Comparison of ENCODE assay signal across 2 cellular contexts in genomic region chr12:31199476-31199875, GRCh38.
DNase-seq lines count a peak whose midpoint lies in the region; ATAC-seq, FAIRE-seq and TF ChIP-seq lines count a peak whose summit lies in the region.
"Not testable (repeated sequence)": the region's sequence is repeated elsewhere in the genome, so short reads cannot be mapped to it uniquely, and the experiment has no call there.

No MANE protein-coding gene starts in this region.

- H3K4me3 ChIP-seq in HEK293 (ENCODE audit: low read depth, low read length); K562: not testable (repeated sequence)

- not testable (repeated sequence) for DNase-seq in K562 (ENCODE audit: extremely low read depth in 1 of 4, low spot score in 3 of 4)

- not testable (repeated sequence) for H3K36me3 ChIP-seq in HEK293 (ENCODE audit: control insufficient read depth in 2 of 2, insufficient read depth in 1 of 2, low read length in 2 of 2); K562 (ENCODE audit: control insufficient read depth, insufficient read depth, low read length)

- not testable (repeated sequence) for H3K27me3 ChIP-seq in K562 (ENCODE audit: control insufficient read depth in 2 of 2, insufficient read depth in 2 of 2, low read length in 2 of 2)

- POLR2A ChIA-PET in HEK293 (lab: Yijun Ruan, JAX); K562 (lab: Yijun Ruan, JAX): not testable (repeated sequence)

- H3K9ac ChIP-seq in K562 (ENCODE audit: insufficient read depth in 1 of 2, low read depth in 2 of 2, low read length in 2 of 2), result not testable (repeated sequence)

- H3K27ac ChIP-seq in HEK293 (ENCODE audit: extremely low read depth, low read depth, low read length); K562 (ENCODE audit: extremely low read depth, low read depth, low read length): not testable (repeated sequence)

- not testable (repeated sequence) for TF ChIP-seq POLR2A in K562 (conservative IDR thresholded peaks at IDR 0.05)

- H3K79me2 ChIP-seq in K562 (ENCODE audit: control insufficient read depth, insufficient read depth, low read length), result not testable (repeated sequence)

- H2AFZ ChIP-seq in K562 (ENCODE audit: low read depth, low read length), result not testable (repeated sequence)

- H3K4me1 ChIP-seq in HEK293 (ENCODE audit: control insufficient read depth, insufficient read depth, low read length); K562 (replicated peaks in 1 of 2; ENCODE audit: control insufficient read depth in 2 of 2, insufficient read depth in 2 of 2, low read length in 2 of 2): not testable (repeated sequence)

- intact Hi-C loops in K562 (cut with micrococcal nuclease), result not testable (repeated sequence)

- H3K9me3 ChIP-seq in HEK293 (ENCODE audit: control insufficient read depth, insufficient read depth, low read depth, low read length); K562 (replicated peaks; ENCODE audit: control insufficient read depth, insufficient read depth, low read depth, low read length): not testable (repeated sequence)

- in situ Hi-C loops in K562 (cut with MboI), result not testable (repeated sequence)

- TF ChIP-seq EP300 in K562 (IDR thresholded peaks at IDR 0.05; ENCODE audit: low read length), result not testable (repeated sequence)

- not testable (repeated sequence) for BruUV-seq in K562 (replicated peaks; lab: Mats Ljungman, UMichigan)

- not testable (repeated sequence) for H3K4me2 ChIP-seq in K562 (ENCODE audit: insufficient read depth, low read length)

- WGBS in K562 (ENCODE audit: insufficient coverage, low coverage, missing lambda C conversion rate), result 0% methylated on average over 2 of the region's 4 CpGs

- not testable (repeated sequence) for H4K20me1 ChIP-seq in K562 (replicated peaks; ENCODE audit: control insufficient read depth, insufficient read depth, low read length)

- ATAC-seq in K562, result not testable (repeated sequence)

- H3K9me1 ChIP-seq in K562 (ENCODE audit: control insufficient read depth, insufficient read depth, low read length), result not testable (repeated sequence)

- CTCF ChIA-PET in HEK293 (lab: Yijun Ruan, JAX), result interaction anchor here (0.6 kb wide), 1 partner anchor 72 kb away, joined by 3 read pairs; no protein-coding TSS in a partner anchor
- CTCF ChIA-PET in K562 (lab: Yijun Ruan, JAX; ENCODE audit: low intra/inter-chr PET ratio), result not testable (repeated sequence)

- not testable (repeated sequence) for FAIRE-seq in K562 (lab: Jason Lieb, UNC)

- TF ChIP-seq RAD21 in K562 (CRISPR knock-in tag; conservative IDR thresholded peaks at IDR 0.05 in 1 of 2, IDR thresholded peaks at IDR 0.05 in 1 of 2), result not testable (repeated sequence)

- not testable (repeated sequence) for TF ChIP-seq CTCF in HEK293 (tag by site-specific recombination; IDR thresholded peaks at IDR 0.05); K562 (IDR thresholded peaks at IDR 0.05 in 2 of 3, conservative IDR thresholded peaks at IDR 0.05 in 1 of 3; ENCODE audit: insufficient read depth in 2 of 3, low read depth in 1 of 3, low read length in 3 of 3)

TF ChIP-seq in HEK293, 187 proteins besides CTCF, POLR2A, EP300 and RAD21:
- TF ChIP-seq ZNF146 (tag by site-specific recombination; IDR thresholded peaks at IDR 0.05), result peak; percentile 96
- peak; percentile 61; the same call in 1 of the 2 replicates for TF ChIP-seq ZNF580 (tag by site-specific recombination; IDR thresholded peaks at IDR 0.05)

TF ChIP-seq in K562, 482 proteins besides CTCF, POLR2A, EP300 and RAD21:
- peak; percentile 37 for TF ChIP-seq ZNF146 (CRISPR knock-in tag; IDR thresholded peaks at IDR 0.05; ENCODE audit: unreplicated experiment)
